Comparison of ENCODE assay signal across 19 cellular contexts in genomic region chr15:39592500-39592899, GRCh38. TPM values are rescaled to one million over a fixed set of nuclear protein-coding genes. Genes with fewer than 3 reads are reported as not detected.
DNase-seq lines count a peak whose midpoint lies in the region; ATAC-seq, FAIRE-seq and TF ChIP-seq lines count a peak whose summit lies in the region.
"Had no signal": no experiment of that assay in that cellular context is flagged by ENCODE, and none has a peak within 500 bp of the region (broad histone marks: within the 10 kb centered on the region; RNA-seq: fewer than 3 reads in every experiment).

No MANE protein-coding gene starts in this region.

- H3K36me3 ChIP-seq in astrocyte (ENCODE audit: insufficient read depth, low read length), result peaks cover 95% of the 10 kb centered on the region

- no peak for FAIRE-seq in astrocyte (lab: Jason Lieb, UNC)

- H4K20me1 ChIP-seq in astrocyte (ENCODE audit: insufficient read depth, low read length), result peaks cover 84% of the 10 kb centered on the region

- peak overlapping the region; percentile 86 for H3K27ac Mint-ChIP-seq in HFFc6
- H3K27ac Mint-ChIP-seq in astrocyte (ENCODE audit: unreplicated experiment), result no peak overlapping the region
- H3K27ac Mint-ChIP-seq: WTC11 had no signal

- peaks cover 17% of the 10 kb centered on the region for H3K4me1 ChIP-seq in astrocyte (ENCODE audit: insufficient read depth, low read length)
- H3K4me1 ChIP-seq: testis had no signal

- H3K9ac ChIP-seq in astrocyte (ENCODE audit: low read length), result no peak overlapping the region

- H3K9me3 ChIP-seq in astrocyte (ENCODE audit: insufficient read depth, low read depth, low read length), result no peaks in the 10 kb centered on the region
- H3K9me3 ChIP-seq: testis had no signal

- no peak for TF ChIP-seq CTCF in HFFc6 (IDR thresholded peaks at IDR 0.05)
- TF ChIP-seq CTCF in astrocyte (IDR thresholded peaks at IDR 0.05; ENCODE audit: insufficient read depth, low read depth, low read length), result no peak
- no peak for TF ChIP-seq CTCF in fibroblast of the aortic adventitia (IDR thresholded peaks at IDR 0.05; ENCODE audit: insufficient read depth, low read length)

- H3K4me3 ChIP-seq in astrocyte (ENCODE audit: insufficient read depth, low read depth, low read length), result no peak overlapping the region
- no peak overlapping the region for H3K4me3 ChIP-seq in fibroblast of the aortic adventitia (ENCODE audit: low read depth, low read length)
- H3K4me3 ChIP-seq: coronary artery, testis had no signal

- H2AFZ ChIP-seq in astrocyte (ENCODE audit: low read depth, low read length), result no peak overlapping the region

- H3K4me2 ChIP-seq in astrocyte (ENCODE audit: low read length), result peak overlapping the region; percentile 9

- H3K27ac ChIP-seq in astrocyte (ENCODE audit: low read depth, low read length), result no peak overlapping the region
- H3K27ac ChIP-seq: coronary artery, testis had no signal

- no peaks in the 10 kb centered on the region for H3K79me2 ChIP-seq in astrocyte (ENCODE audit: insufficient read depth, low read length)

- H3K27me3 ChIP-seq in astrocyte (ENCODE audit: insufficient read depth, low read length), result no peaks in the 10 kb centered on the region
- H3K27me3 ChIP-seq: testis had no signal

- DNase-seq in HFFc6 (peak; percentile 78), astrocyte (ENCODE audit: low read depth) (no peak), fibroblast of the aortic adventitia (ENCODE audit: low read depth) (peak; percentile 35), stromal cell of bone marrow (ENCODE audit: low read depth) (peak; percentile 11), NCI-H446 treated with DMSO at 0.1 percent for 48 hours (lab: John Stamatoyannopoulos, UW) (no peak), HK-2 (ENCODE audit: unreplicated experiment) (no peak)
- DNase-seq: amygdala, C1 segment of cervical spinal cord, DMS153, hypothalamus, NCI-H1048, NCI-H2081 treated with DMSO at 0.1 percent for 48 hours, right cardiac atrium, testis had no signal

- ATAC-seq in GM21423 (IDR thresholded peaks at IDR 0.05; ENCODE audit: unreplicated experiment), result no peak
- ATAC-seq: esophagus mucosa, Panc1, WTC11 had no signal

- H3K27me3 Mint-ChIP-seq in HFFc6 (ENCODE audit: insufficient read depth), result peaks cover 92% of the 10 kb centered on the region
- H3K27me3 Mint-ChIP-seq in astrocyte (ENCODE audit: low read depth, unreplicated experiment), result no peaks in the 10 kb centered on the region

- H3K9me3 Mint-ChIP-seq in HFFc6 (peaks cover 87% of the 10 kb centered on the region), astrocyte (ENCODE audit: unreplicated experiment) (no peaks in the 10 kb centered on the region)
- H3K9me3 Mint-ChIP-seq: WTC11 had no signal

- H3K36me3 Mint-ChIP-seq in HFFc6 (ENCODE audit: low read depth) (peaks cover 87% of the 10 kb centered on the region), astrocyte (ENCODE audit: low read depth, unreplicated experiment) (peaks cover 36% of the 10 kb centered on the region)

- H3K4me3 Mint-ChIP-seq in HFFc6 (peak overlapping the region; percentile 90), astrocyte (ENCODE audit: unreplicated experiment) (peak overlapping the region; percentile 45)
- H3K4me3 Mint-ChIP-seq: WTC11 had no signal

- H3K4me1 Mint-ChIP-seq in HFFc6 (ENCODE audit: low read depth) (peaks cover 89% of the 10 kb centered on the region), astrocyte (ENCODE audit: low read depth, unreplicated experiment) (peaks cover 33% of the 10 kb centered on the region)

RNA-seq across cellular contexts. Expression of gene THBS1, which starts 11.6 kb away (rescaled TPM):
- 1,000 to 10,000 TPM; 7,606 to 9,130 (median 7,816) TPM for total RNA-seq in HFFc6 (2021; fragmentation: NEBNext Ultra II Directional; extraction: Animal tissue kit (Norgen Biotek cat#: 25700))
- 720 and 820 TPM in 2 replicates for total RNA-seq in astrocyte
- total RNA-seq in fibroblast of the aortic adventitia (ENCODE audit: low replicate concordance), result 141 and 353 TPM in 2 replicates

Comparison
In these comparisons a context has a peak if more than half of its experiments do, and no peak if none do; other contexts are left out.
1. DNase-seq: peak in HFFc6 (single experiment), fibroblast of the aortic adventitia (single experiment) and stromal cell of bone marrow (single experiment); none in astrocyte (single experiment), NCI-H446 treated with DMSO at 0.1 percent for 48 hours (single experiment) and HK-2 (single experiment).